8 cellular contexts compared by ENCODE assay signal in genomic region chr2:196233808-196234501, GRCh38.
DNase-seq lines count a peak whose midpoint lies in the region; ATAC-seq lines count a peak whose summit lies in the region.

No MANE protein-coding gene starts in this region.

- no peaks in the 10 kb centered on the region for H3K36me3 ChIP-seq in mucosa of stomach (ENCODE audit: control insufficient read depth, insufficient read depth, low read length)

- peak overlapping the region; percentile 49 for H3K4me3 Mint-ChIP-seq in activated naive CD4-positive, alpha-beta T cell treated with anti-CD3 and anti-CD28 coated beads, Interleukin-2, amount 50 U/mL, for 24 hours
- peak overlapping the region; percentile 35 for H3K4me3 Mint-ChIP-seq in activated T-helper 1 cell treated with anti-CD3 and anti-CD28 coated beads, Interleukin-12 subunit alpha, Interleukin-12 subunit beta, Interleukin-2, Interleukin-4 antibody, amounts not matched to agents 30 ng/mL and 10 ng/mL and 1 ng/mL, durations not matched to agents 14 hours and 24 hours and 36 hours

- H3K27ac Mint-ChIP-seq in activated naive CD4-positive, alpha-beta T cell treated with anti-CD3 and anti-CD28 coated beads, Interleukin-2, amount 50 U/mL, for 24 hours, result peak overlapping the region; percentile 95
- H3K27ac Mint-ChIP-seq in activated T-helper 1 cell treated with anti-CD3 and anti-CD28 coated beads, Interleukin-12 subunit alpha, Interleukin-12 subunit beta, Interleukin-2, Interleukin-4 antibody, amounts not matched to agents 30 ng/mL and 10 ng/mL and 1 ng/mL, durations not matched to agents 14 hours and 24 hours and 36 hours, result peak overlapping the region; percentile 83

- H3K4me1 Mint-ChIP-seq in activated naive CD4-positive, alpha-beta T cell treated with anti-CD3 and anti-CD28 coated beads, Interleukin-2, amount 50 U/mL, for 24 hours, result peaks cover 90% of the 10 kb centered on the region
- H3K4me1 Mint-ChIP-seq in activated T-helper 1 cell treated with anti-CD3 and anti-CD28 coated beads, Interleukin-12 subunit alpha, Interleukin-12 subunit beta, Interleukin-2, Interleukin-4 antibody, amounts not matched to agents 30 ng/mL and 10 ng/mL and 1 ng/mL, durations not matched to agents 14 hours and 24 hours and 36 hours (ENCODE audit: low read depth), result peaks cover 93% of the 10 kb centered on the region

- no peak overlapping the region for H3K4me3 ChIP-seq in mucosa of stomach (ENCODE audit: low read length)

- H3K9me3 ChIP-seq in mucosa of stomach (ENCODE audit: control insufficient read depth, low read length), result no peaks in the 10 kb centered on the region

- intact Hi-C loops in activated T-helper 1 cell treated with anti-CD3 and anti-CD28 coated beads, Interleukin-12 subunit alpha, Interleukin-12 subunit beta, Interleukin-2, Interleukin-4 antibody, amounts not matched to agents 30 ng/mL and 10 ng/mL and 1 ng/mL, durations not matched to agents 14 hours and 24 hours and 36 hours (cut with micrococcal nuclease), result loop anchor here (1.0 kb wide), 4 partner anchors 8 to 58 kb away; no protein-coding TSS in a partner anchor

- no peaks in the 10 kb centered on the region for H3K27me3 Mint-ChIP-seq in activated naive CD4-positive, alpha-beta T cell treated with anti-CD3 and anti-CD28 coated beads, Interleukin-2, amount 50 U/mL, for 24 hours
- no peaks in the 10 kb centered on the region for H3K27me3 Mint-ChIP-seq in activated T-helper 1 cell treated with anti-CD3 and anti-CD28 coated beads, Interleukin-12 subunit alpha, Interleukin-12 subunit beta, Interleukin-2, Interleukin-4 antibody, amounts not matched to agents 30 ng/mL and 10 ng/mL and 1 ng/mL, durations not matched to agents 14 hours and 24 hours and 36 hours (ENCODE audit: insufficient read depth)

- ATAC-seq in HG03354 (IDR thresholded peaks at IDR 0.05; ENCODE audit: poor library complexity, severe bottlenecking, unreplicated experiment), result peak; percentile 59

- H3K9ac ChIP-seq in mucosa of stomach (ENCODE audit: low read length), result peak overlapping the region; percentile 40

- H3K9me3 Mint-ChIP-seq in activated naive CD4-positive, alpha-beta T cell treated with anti-CD3 and anti-CD28 coated beads, Interleukin-2, amount 50 U/mL, for 24 hours, result no peaks in the 10 kb centered on the region
- H3K9me3 Mint-ChIP-seq in activated T-helper 1 cell treated with anti-CD3 and anti-CD28 coated beads, Interleukin-12 subunit alpha, Interleukin-12 subunit beta, Interleukin-2, Interleukin-4 antibody, amounts not matched to agents 30 ng/mL and 10 ng/mL and 1 ng/mL, durations not matched to agents 14 hours and 24 hours and 36 hours, result peaks cover 16% of the 10 kb centered on the region

- H3K4me1 ChIP-seq in mucosa of stomach (ENCODE audit: control insufficient read depth, insufficient read depth, low read length), result peaks cover 46% of the 10 kb centered on the region

- no peak for DNase-seq in activated naive CD4-positive, alpha-beta T cell treated with anti-CD3 and anti-CD28 coated beads, Interleukin-2, amount 50 U/mL, for 16 hours
- DNase-seq in activated T-helper 1 cell treated with anti-CD3 and anti-CD28 coated beads, Interleukin-12 subunit alpha, Interleukin-12 subunit beta, Interleukin-2, Interleukin-4 antibody, amounts not matched to agents 30 ng/mL and 10 ng/mL and 1 ng/mL, durations not matched to agents 14 hours and 24 hours and 36 hours (ENCODE audit: low spot score), result no peak
- no peak for DNase-seq in DMS 273 (lab: John Stamatoyannopoulos, UW; ENCODE audit: unreplicated experiment)
- DNase-seq in SKM-1 treated with dmso at 0.1 percent for 144 hours (lab: John Stamatoyannopoulos, UW; ENCODE audit: unreplicated experiment), result no peak
- no peak for DNase-seq in NCI-H1092 (lab: John Stamatoyannopoulos, UW)

- H3K36me3 Mint-ChIP-seq in activated naive CD4-positive, alpha-beta T cell treated with anti-CD3 and anti-CD28 coated beads, Interleukin-2, amount 50 U/mL, for 24 hours, result peaks cover 2% of the 10 kb centered on the region
- peaks cover 13% of the 10 kb centered on the region for H3K36me3 Mint-ChIP-seq in activated T-helper 1 cell treated with anti-CD3 and anti-CD28 coated beads, Interleukin-12 subunit alpha, Interleukin-12 subunit beta, Interleukin-2, Interleukin-4 antibody, amounts not matched to agents 30 ng/mL and 10 ng/mL and 1 ng/mL, durations not matched to agents 14 hours and 24 hours and 36 hours (ENCODE audit: low read depth)

- H3K27me3 ChIP-seq in mucosa of stomach (ENCODE audit: control insufficient read depth, insufficient read depth, low read length), result no peaks in the 10 kb centered on the region
